1 cellular context compared by ENCODE assay signal in genomic region chr1:161499099-161500078, GRCh38.
TF ChIP-seq lines count a peak whose summit lies in the region.

No MANE protein-coding gene starts in this region.

TF ChIP-seq in K562, 482 proteins besides CTCF, POLR2A, EP300 and RAD21 (continues in another document):
- TF ChIP-seq NKRF (IDR thresholded peaks at IDR 0.05; ENCODE audit: borderline replicate concordance) (no peak), ERF (CRISPR knock-in tag; IDR thresholded peaks at IDR 0.05) (no peak), ZNF778 (CRISPR knock-in tag; IDR thresholded peaks at IDR 0.05) (no peak), SREBF1 (IDR thresholded peaks at IDR 0.05; ENCODE audit: borderline replicate concordance, low read depth, low read length) (no peak), HMGXB4 (CRISPR knock-in tag; IDR thresholded peaks at IDR 0.05) (no peak), TEAD4 (IDR thresholded peaks at IDR 0.05; ENCODE audit: low read length) (peak; percentile 54; the same call in 1 of the 2 replicates), TEAD4 (CRISPR knock-in tag; IDR thresholded peaks at IDR 0.05; ENCODE audit: borderline replicate concordance) (no peak), MLX (CRISPR knock-in tag; conservative IDR thresholded peaks at IDR 0.05) (no peak), MEF2D (tag; conservative IDR thresholded peaks at IDR 0.05; ENCODE audit: low read depth) (no peak), POU5F1 (IDR thresholded peaks at IDR 0.05; ENCODE audit: borderline replicate concordance, low read depth, low read length, partially characterized antibody) (no peak), RBM22 (IDR thresholded peaks at IDR 0.05; ENCODE audit: low read depth, low read length, poor library complexity, severe bottlenecking) (no peak), KLF13 (tag; IDR thresholded peaks at IDR 0.05; ENCODE audit: borderline replicate concordance, low read depth) (no peak), ZNF165 (CRISPR knock-in tag; IDR thresholded peaks at IDR 0.05; ENCODE audit: borderline replicate concordance) (no peak), SMAD4 (CRISPR knock-in tag; conservative IDR thresholded peaks at IDR 0.05) (0 out of 2 replicates have a peak, but pooled peaks have one; percentile 19), MAX (CRISPR knock-in tag; IDR thresholded peaks at IDR 0.05) (no peak), CBFA2T3 (IDR thresholded peaks at IDR 0.05) (no peak), TAL1 (IDR thresholded peaks at IDR 0.05) (no peak), EGR1 (conservative IDR thresholded peaks at IDR 0.05) (no peak), ZBTB11 (CRISPR knock-in tag; IDR thresholded peaks at IDR 0.05) (0 out of 6 replicates have a peak, but pooled peaks of 1 of the 3 experiments have one; percentile 23), HDGF (IDR thresholded peaks at IDR 0.05) (no peak), MTA1 (IDR thresholded peaks at IDR 0.05; ENCODE audit: borderline replicate concordance) (peak; percentile 60; the same call in 1 of the 2 replicates), GABPB1 (CRISPR knock-in tag; IDR thresholded peaks at IDR 0.05) (no peak), MTF1 (CRISPR knock-in tag; IDR thresholded peaks at IDR 0.05; ENCODE audit: borderline replicate concordance) (no peak), MXD1 (CRISPR knock-in tag; IDR thresholded peaks at IDR 0.05; ENCODE audit: borderline replicate concordance, poor library complexity, severe bottlenecking) (no peak), CHAMP1 (IDR thresholded peaks at IDR 0.05) (no peak), ZBTB9 (CRISPR knock-in tag; IDR thresholded peaks at IDR 0.05) (no peak), ZBTB7A (IDR thresholded peaks at IDR 0.05; ENCODE audit: borderline replicate concordance, control insufficient read depth, low read depth, low read length) (no peak), SPI1 (IDR thresholded peaks at IDR 0.05; ENCODE audit: borderline replicate concordance, low read depth, low read length) (peak; percentile 61; the same call in 1 of the 2 replicates), BCL6 (CRISPR knock-in tag; IDR thresholded peaks at IDR 0.05) (no peak), NR0B1 (IDR thresholded peaks at IDR 0.05; ENCODE audit: partially characterized antibody) (no peak), RHOXF2B (CRISPR knock-in tag; conservative IDR thresholded peaks at IDR 0.05) (no peak), UBTF (IDR thresholded peaks at IDR 0.05; ENCODE audit: borderline replicate concordance in 1 of 2, low read depth in 2 of 2, low read length in 2 of 2) (no peak), FOSL1 (tag; conservative IDR thresholded peaks at IDR 0.05) (no peak)
